ENCODE assay signal across 1 cellular context in genomic region chr6:138724015-138724414, GRCh38.
TF ChIP-seq lines count a peak whose summit lies in the region.

No MANE protein-coding gene starts in this region.

TF ChIP-seq in HepG2, 621 proteins besides CTCF, POLR2A, EP300 and RAD21 (continued from another document and continues in another):
- no peak for TF ChIP-seq THAP9 (CRISPR knock-in tag; IDR thresholded peaks at IDR 0.05; ENCODE audit: borderline replicate concordance)
- TF ChIP-seq NCOA2 (CRISPR knock-in tag; IDR thresholded peaks at IDR 0.05) = no peak
- peak; percentile 53; the same call in 1 of the 2 replicates for TF ChIP-seq PATZ1 (CRISPR knock-in tag; IDR thresholded peaks at IDR 0.05)
- no peak for TF ChIP-seq SALL2 (CRISPR knock-in tag; IDR thresholded peaks at IDR 0.05)
- no peak for TF ChIP-seq IKZF1 (IDR thresholded peaks at IDR 0.05)
- TF ChIP-seq ZNF629 (CRISPR knock-in tag; conservative IDR thresholded peaks at IDR 0.05) = no peak
- no peak for TF ChIP-seq ZNF616 (CRISPR knock-in tag; IDR thresholded peaks at IDR 0.05; ENCODE audit: low read depth)
- TF ChIP-seq IRF9 (CRISPR knock-in tag; IDR thresholded peaks at IDR 0.05; ENCODE audit: borderline replicate concordance) = no peak
- TF ChIP-seq MIXL1 (CRISPR knock-in tag; IDR thresholded peaks at IDR 0.05) = no peak
- TF ChIP-seq ZNF703 (CRISPR knock-in tag; IDR thresholded peaks at IDR 0.05; ENCODE audit: borderline replicate concordance) = no peak
- TF ChIP-seq DNMT3B (CRISPR knock-in tag; conservative IDR thresholded peaks at IDR 0.05) = no peak
- no peak for TF ChIP-seq LCORL (IDR thresholded peaks at IDR 0.05)
- TF ChIP-seq LCORL (CRISPR knock-in tag; IDR thresholded peaks at IDR 0.05) = 0 out of 2 replicates have a peak, but pooled peaks have one; percentile 26
- no peak for TF ChIP-seq SKI (IDR thresholded peaks at IDR 0.05; ENCODE audit: partially characterized antibody)
- TF ChIP-seq ZKSCAN8 (CRISPR knock-in tag; IDR thresholded peaks at IDR 0.05; ENCODE audit: borderline replicate concordance) = no peak
- 0 out of 2 replicates have a peak, but pooled peaks have one; percentile 44 for TF ChIP-seq ZBTB25 (CRISPR knock-in tag; IDR thresholded peaks at IDR 0.05)
- TF ChIP-seq FOXP4 (CRISPR knock-in tag; IDR thresholded peaks at IDR 0.05) = 0 out of 2 replicates have a peak, but pooled peaks have one; percentile 45
- peak; percentile 39 for TF ChIP-seq STAG1 (CRISPR knock-in tag; IDR thresholded peaks at IDR 0.05)
- TF ChIP-seq HNRNPK (IDR thresholded peaks at IDR 0.05; ENCODE audit: low read depth, low read length, poor library complexity, severe bottlenecking) = no peak
- no peak for TF ChIP-seq DDIT3 (CRISPR knock-in tag; IDR thresholded peaks at IDR 0.05)
- TF ChIP-seq ZNF17 (CRISPR knock-in tag; IDR thresholded peaks at IDR 0.05) = no peak
- no peak for TF ChIP-seq HOXD1 (CRISPR knock-in tag; IDR thresholded peaks at IDR 0.05)
- TF ChIP-seq ADNP (CRISPR knock-in tag; IDR thresholded peaks at IDR 0.05) = no peak
- TF ChIP-seq HMG20A (CRISPR knock-in tag; IDR thresholded peaks at IDR 0.05; ENCODE audit: borderline replicate concordance) = peak; percentile 29; the same call in 1 of the 2 replicates
- peak; percentile 6; the same call in 1 of the 2 replicates for TF ChIP-seq BCL6 (CRISPR knock-in tag; IDR thresholded peaks at IDR 0.05)
- no peak for TF ChIP-seq FOXP1 (IDR thresholded peaks at IDR 0.05)
- peak; percentile 34; the same call in 1 of the 2 replicates for TF ChIP-seq FOXP1 (CRISPR knock-in tag; IDR thresholded peaks at IDR 0.05)
- no peak for TF ChIP-seq MEF2D (CRISPR knock-in tag; IDR thresholded peaks at IDR 0.05)
- TF ChIP-seq HOMEZ (CRISPR knock-in tag; IDR thresholded peaks at IDR 0.05; ENCODE audit: low read depth) = no peak
- TF ChIP-seq ISX (CRISPR knock-in tag; conservative IDR thresholded peaks at IDR 0.05) = no peak
- no peak for TF ChIP-seq ZNF430 (CRISPR knock-in tag; IDR thresholded peaks at IDR 0.05)
- TF ChIP-seq MXD4 (CRISPR knock-in tag; IDR thresholded peaks at IDR 0.05) = 0 out of 2 replicates have a peak, but pooled peaks have one; percentile 22
- no peak for TF ChIP-seq ATF5 (CRISPR knock-in tag; IDR thresholded peaks at IDR 0.05; ENCODE audit: low read depth)
- TF ChIP-seq ARID5B (CRISPR knock-in tag; IDR thresholded peaks at IDR 0.05) = peak; percentile 44
- peak; percentile 69; the same call in 1 of the 2 replicates for TF ChIP-seq ZBTB33 (CRISPR knock-in tag; IDR thresholded peaks at IDR 0.05)
- no peak for TF ChIP-seq TEAD2 (CRISPR knock-in tag; IDR thresholded peaks at IDR 0.05)
- no peak for TF ChIP-seq NKX3-1 (CRISPR knock-in tag; IDR thresholded peaks at IDR 0.05)
- TF ChIP-seq ELF3 (CRISPR knock-in tag; IDR thresholded peaks at IDR 0.05) = peak; percentile 58
- TF ChIP-seq JUND (CRISPR knock-in tag; IDR thresholded peaks at IDR 0.05) = no peak
- no peak for TF ChIP-seq SMAD9 (CRISPR knock-in tag; IDR thresholded peaks at IDR 0.05)
- no peak for TF ChIP-seq MTERF4 (CRISPR knock-in tag; IDR thresholded peaks at IDR 0.05)
- TF ChIP-seq FOSL2 (CRISPR knock-in tag; IDR thresholded peaks at IDR 0.05) = 0 out of 2 replicates have a peak, but pooled peaks have one; percentile 13
- TF ChIP-seq HMGA1 (CRISPR knock-in tag; conservative IDR thresholded peaks at IDR 0.05) = no peak
- no peak for TF ChIP-seq ZNF274 (CRISPR knock-in tag; IDR thresholded peaks at IDR 0.05)
- TF ChIP-seq CEBPB (IDR thresholded peaks at IDR 0.05; ENCODE audit: borderline replicate concordance, low read depth, low read length) = peak; percentile 62; the same call in 1 of the 2 replicates
- no peak for TF ChIP-seq ZNF414 (CRISPR knock-in tag; IDR thresholded peaks at IDR 0.05)
